In genomic region chrX:124887572-124887971, GRCh38 we compare ENCODE assay signal across 33 cellular contexts.
DNase-seq lines count a peak whose midpoint lies in the region; ATAC-seq, FAIRE-seq and TF ChIP-seq lines count a peak whose summit lies in the region.
"Had no signal": no experiment of that assay in that cellular context is flagged by ENCODE, and none has a peak within 500 bp of the region (broad histone marks: within the 10 kb centered on the region; RNA-seq: fewer than 3 reads in every experiment).

No MANE protein-coding gene starts in this region.

- CTCF ChIA-PET in activated CD8-positive, alpha-beta T cell treated with anti-CD3 and anti-CD28 coated beads for 36 hours (lab: Charles Lee) = no interaction called here

- H3K79me2 ChIP-seq in astrocyte (ENCODE audit: insufficient read depth, low read length) (no peaks in the 10 kb centered on the region), neural cell (replicated peaks; ENCODE audit: insufficient read depth, low read length) (no peaks in the 10 kb centered on the region)

- H3K27me3 Mint-ChIP-seq in astrocyte (ENCODE audit: low read depth, unreplicated experiment) = no peaks in the 10 kb centered on the region
- no peaks in the 10 kb centered on the region for H3K27me3 Mint-ChIP-seq in activated CD8-positive, alpha-beta T cell treated with anti-CD3 and anti-CD28 coated beads for 36 hours
- H3K27me3 Mint-ChIP-seq: B cell; CD4-positive, alpha-beta T cell; CD4-positive, CD25-positive, alpha-beta regulatory T cell had no signal

- H3K9me3 ChIP-seq in astrocyte (ENCODE audit: insufficient read depth, low read depth, low read length) (no peaks in the 10 kb centered on the region), neural cell (ENCODE audit: low read length) (no peaks in the 10 kb centered on the region)
- H3K9me3 ChIP-seq: A549; BE2C; BLaER1; BLaER1 treated with 17β-estradiol and CSF1 and Interleukin-3, amounts not matched to agents 10 nM and 100 nM; Caco-2 had no signal

- no peak for DNase-seq in astrocyte (ENCODE audit: low read depth)
- no peak for DNase-seq in activated CD8-positive, alpha-beta T cell treated with anti-CD3 and anti-CD28 coated beads for 36 hours
- DNase-seq: 8988T; ACHN; AML-193; BE2C; C1 segment of cervical spinal cord; Caco-2; Calu3; CD4-positive, alpha-beta memory T cell; CD4-positive, alpha-beta T cell; CD4-positive, CD25-positive, alpha-beta regulatory T cell; CD8-positive, alpha-beta memory T cell; CD8-positive, alpha-beta T cell; COR-L47; DMS 273 treated with DMSO at 0.1 percent for 48 hours; DMS153; DMS53; DMS79; DMS79 treated with DMSO at 0.1 percent for 48 hours; DND-41; EL had no signal

- ATAC-seq in activated CD8-positive, alpha-beta T cell treated with anti-CD3 and anti-CD28 coated beads for 36 hours = no peak
- no peak for ATAC-seq in GM18868 (IDR thresholded peaks at IDR 0.05; ENCODE audit: unreplicated experiment)
- ATAC-seq: A549; CD8-positive, alpha-beta T cell had no signal

- FAIRE-seq in astrocyte (lab: Jason Lieb, UNC) = peak; percentile 74
- FAIRE-seq: A204.1, D721Med had no signal

- H3K9me3 Mint-ChIP-seq in astrocyte (ENCODE audit: unreplicated experiment) = no peaks in the 10 kb centered on the region
- H3K9me3 Mint-ChIP-seq in activated CD8-positive, alpha-beta T cell treated with anti-CD3 and anti-CD28 coated beads for 36 hours = no peaks in the 10 kb centered on the region
- H3K9me3 Mint-ChIP-seq: CD4-positive, alpha-beta T cell; CD8-positive, alpha-beta memory T cell; CD8-positive, alpha-beta T cell had no signal

- POLR2A ChIA-PET in activated CD8-positive, alpha-beta T cell treated with anti-CD3 and anti-CD28 coated beads for 36 hours (lab: Charles Lee) = no interaction called here

- peak; percentile 70 for TF ChIP-seq EP300 in neural cell (conservative IDR thresholded peaks at IDR 0.05; ENCODE audit: poor library complexity, severe bottlenecking)

- no peaks in the 10 kb centered on the region for H3K4me1 ChIP-seq in astrocyte (ENCODE audit: insufficient read depth, low read length)
- H3K4me1 ChIP-seq: A549; BE2C; BLaER1; BLaER1 treated with 17β-estradiol and CSF1 and Interleukin-3, amounts not matched to agents 10 nM and 100 nM; Caco-2 had no signal

- no peak overlapping the region for H3K27ac Mint-ChIP-seq in astrocyte (ENCODE audit: unreplicated experiment)
- no peak overlapping the region for H3K27ac Mint-ChIP-seq in activated CD8-positive, alpha-beta T cell treated with anti-CD3 and anti-CD28 coated beads for 36 hours
- H3K27ac Mint-ChIP-seq: B cell; CD14-positive monocyte; CD4-positive, alpha-beta memory T cell; CD4-positive, alpha-beta T cell; CD8-positive, alpha-beta memory T cell; CD8-positive, alpha-beta T cell had no signal

- intact Hi-C loops in activated CD8-positive, alpha-beta T cell treated with anti-CD3 and anti-CD28 coated beads for 36 hours (cut with micrococcal nuclease) = no loop called here

- H3K4me3 Mint-ChIP-seq in astrocyte (ENCODE audit: unreplicated experiment) = no peak overlapping the region
- H3K4me3 Mint-ChIP-seq in activated CD8-positive, alpha-beta T cell treated with anti-CD3 and anti-CD28 coated beads for 36 hours = no peak overlapping the region
- H3K4me3 Mint-ChIP-seq: B cell; CD14-positive monocyte; CD4-positive, alpha-beta memory T cell; CD4-positive, alpha-beta T cell; CD4-positive, CD25-positive, alpha-beta regulatory T cell; CD8-positive, alpha-beta memory T cell; CD8-positive, alpha-beta T cell had no signal

- H3K9ac ChIP-seq in astrocyte (ENCODE audit: low read length) (no peak overlapping the region), neural cell (ENCODE audit: low read length) (no peak overlapping the region)
- H3K9ac ChIP-seq: BLaER1; BLaER1 treated with 17β-estradiol and CSF1 and Interleukin-3, amounts not matched to agents 10 nM and 100 nM had no signal

- no peaks in the 10 kb centered on the region for H3F3A ChIP-seq in neural cell (ENCODE audit: insufficient read depth, low read length, poor library complexity, severe bottlenecking)

- no peaks in the 10 kb centered on the region for H3K36me3 ChIP-seq in astrocyte (ENCODE audit: insufficient read depth, low read length)
- no peaks in the 10 kb centered on the region for H3K36me3 ChIP-seq in neural cell (ENCODE audit: insufficient read depth, low read length)
- H3K36me3 ChIP-seq: BE2C; BLaER1; BLaER1 treated with 17β-estradiol and CSF1 and Interleukin-3, amounts not matched to agents 10 nM and 100 nM had no signal

- no peak overlapping the region for H3K4me3 ChIP-seq in astrocyte (ENCODE audit: insufficient read depth, low read depth, low read length)
- H3K4me3 ChIP-seq in neural cell (ENCODE audit: low read length) = no peak overlapping the region
- H3K4me3 ChIP-seq: A549; BLaER1; BLaER1 treated with 17β-estradiol and CSF1 and Interleukin-3, amounts not matched to agents 10 nM and 100 nM had no signal

- H3K9me2 ChIP-seq in neural cell (ENCODE audit: insufficient read depth, low read length) = no peaks in the 10 kb centered on the region

- H3K4me2 ChIP-seq in astrocyte (ENCODE audit: low read length) (no peak overlapping the region), neural cell (ENCODE audit: low read length) (no peak overlapping the region)
- H3K4me2 ChIP-seq: A549; BLaER1; BLaER1 treated with 17β-estradiol and CSF1 and Interleukin-3, amounts not matched to agents 10 nM and 100 nM had no signal

- H4K20me1 ChIP-seq in astrocyte (ENCODE audit: insufficient read depth, low read length) (no peaks in the 10 kb centered on the region), neural cell (ENCODE audit: insufficient read depth) (no peaks in the 10 kb centered on the region)
- H4K20me1 ChIP-seq: BLaER1; BLaER1 treated with 17β-estradiol and CSF1 and Interleukin-3, amounts not matched to agents 10 nM and 100 nM had no signal

- TF ChIP-seq CTCF in astrocyte (IDR thresholded peaks at IDR 0.05; ENCODE audit: insufficient read depth, low read depth, low read length) (no peak), neural cell (IDR thresholded peaks at IDR 0.05; ENCODE audit: poor library complexity, severe bottlenecking) (no peak)
- TF ChIP-seq CTCF in activated CD8-positive, alpha-beta T cell treated with anti-CD3 and anti-CD28 coated beads for 36 hours (IDR thresholded peaks at IDR 0.05) = no peak

- H3K27ac ChIP-seq in astrocyte (ENCODE audit: low read depth, low read length) (no peak overlapping the region), neural cell (ENCODE audit: low read length) (peak overlapping the region; percentile 34)
- H3K27ac ChIP-seq: 22Rv1; A549; BLaER1; BLaER1 treated with 17β-estradiol and CSF1 and Interleukin-3, amounts not matched to agents 10 nM and 100 nM; C4-2B had no signal

- H3K36me3 Mint-ChIP-seq in astrocyte (ENCODE audit: low read depth, unreplicated experiment) = no peaks in the 10 kb centered on the region
- no peaks in the 10 kb centered on the region for H3K36me3 Mint-ChIP-seq in activated CD8-positive, alpha-beta T cell treated with anti-CD3 and anti-CD28 coated beads for 36 hours (ENCODE audit: low read depth)
- H3K36me3 Mint-ChIP-seq: CD14-positive monocyte; CD4-positive, alpha-beta memory T cell; CD4-positive, CD25-positive, alpha-beta regulatory T cell; CD8-positive, alpha-beta memory T cell; CD8-positive, alpha-beta T cell had no signal

- H3K27me3 ChIP-seq in astrocyte (ENCODE audit: insufficient read depth, low read length) = no peaks in the 10 kb centered on the region
- no peaks in the 10 kb centered on the region for H3K27me3 ChIP-seq in neural cell (ENCODE audit: insufficient read depth, low read depth, low read length)
- H3K27me3 ChIP-seq: BE2C had no signal

- no peak overlapping the region for H2AFZ ChIP-seq in astrocyte (ENCODE audit: low read depth, low read length)
- no peak overlapping the region for H2AFZ ChIP-seq in neural cell (ENCODE audit: low read depth, low read length)

- no peak for TF ChIP-seq RAD21 in neural cell (conservative IDR thresholded peaks at IDR 0.05)

- no peaks in the 10 kb centered on the region for H3K4me1 Mint-ChIP-seq in astrocyte (ENCODE audit: low read depth, unreplicated experiment)
- H3K4me1 Mint-ChIP-seq in activated CD8-positive, alpha-beta T cell treated with anti-CD3 and anti-CD28 coated beads for 36 hours (ENCODE audit: low read depth) = no peaks in the 10 kb centered on the region
- H3K4me1 Mint-ChIP-seq: B cell; CD14-positive monocyte; CD4-positive, alpha-beta memory T cell; CD4-positive, CD25-positive, alpha-beta regulatory T cell; CD8-positive, alpha-beta memory T cell had no signal

TF ChIP-seq in neural cell, 6 proteins besides CTCF, POLR2A, EP300 and RAD21:
- TF ChIP-seq POLR2AphosphoS5 (IDR thresholded peaks at IDR 0.05) (peak; percentile 61), SMC3 (conservative IDR thresholded peaks at IDR 0.05; ENCODE audit: poor library complexity) (no peak)
TF ChIP-seq in neural cell: peak in this region for 1.
